ENCODE assay signal across 17 cellular contexts in the genomic region with DNA sequence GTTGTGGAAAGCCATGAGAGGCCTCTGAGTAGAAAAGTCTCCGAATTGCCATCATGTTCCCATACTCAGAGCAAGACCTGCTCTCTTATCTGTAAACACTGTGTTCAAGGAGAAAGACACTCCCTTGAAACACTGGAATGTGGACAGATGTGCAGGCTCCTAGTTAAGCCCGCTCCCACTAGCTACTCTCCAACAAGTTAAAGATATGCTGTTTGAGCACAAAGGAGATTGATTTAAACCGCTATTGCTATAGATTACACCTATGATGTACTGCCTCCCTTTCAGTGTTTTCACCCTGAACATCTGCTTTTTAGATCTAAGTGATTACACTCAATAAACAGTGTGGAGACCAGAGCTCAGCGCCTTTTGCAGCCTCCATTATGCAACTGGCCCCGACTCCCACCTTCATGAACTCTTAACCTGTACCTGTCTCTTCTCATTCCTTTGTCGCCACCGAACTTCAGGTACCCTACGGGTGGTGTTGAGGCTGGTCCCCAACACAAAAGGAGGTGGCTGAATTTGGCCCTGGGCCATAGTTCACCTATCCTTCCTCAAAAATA.
"Had no signal": no experiment of that assay in that cellular context is flagged by ENCODE, and none has a peak within 500 bp of the region (broad histone marks: within the 10 kb centered on the region; RNA-seq: fewer than 3 reads in every experiment).

No MANE protein-coding gene starts in this region.

- H3K27me3 Mint-ChIP-seq: naive thymus-derived CD8-positive, alpha-beta T cell; stimulated activated memory B cell treated with anti-CD40 and anti-IgM and Interleukin-4, amounts not matched to agents 10 μg/mL and 1 μg/mL and 100 μg/mL, for 72 hours; stimulated activated naive CD8-positive, alpha-beta T cell treated with anti-CD3 and anti-CD28 coated beads, Interleukin-15, Interleukin-2, amounts not matched to agents 100 ng/mL and 50 ng/mL, for 24 hours had no signal

- H3K27ac Mint-ChIP-seq: endodermal cell; stimulated activated memory B cell treated with anti-CD40 and anti-IgM and Interleukin-4, amounts not matched to agents 10 μg/mL and 1 μg/mL and 100 μg/mL, for 72 hours; stimulated activated naive CD8-positive, alpha-beta T cell treated with anti-CD3 and anti-CD28 coated beads, Interleukin-15, Interleukin-2, amounts not matched to agents 100 ng/mL and 50 ng/mL, for 24 hours had no signal

- H3K4me1 ChIP-seq: tibial nerve had no signal

- H3K27me3 ChIP-seq: foreskin keratinocyte, neutrophil, spleen, tibial nerve had no signal

- H3K9me3 Mint-ChIP-seq: endodermal cell; naive thymus-derived CD8-positive, alpha-beta T cell; stimulated activated memory B cell treated with anti-CD40 and anti-IgM and Interleukin-4, amounts not matched to agents 10 μg/mL and 1 μg/mL and 100 μg/mL, for 72 hours; stimulated activated naive CD8-positive, alpha-beta T cell treated with anti-CD3 and anti-CD28 coated beads, Interleukin-15, Interleukin-2, amounts not matched to agents 100 ng/mL and 50 ng/mL, for 24 hours had no signal

- FAIRE-seq: endothelial cell of umbilical vein had no signal

- H3K4me3 ChIP-seq: coronary artery, mucosa of descending colon, spleen, tibial nerve had no signal

- DNase-seq: effector CD4-positive, alpha-beta T cell; endodermal cell; foreskin keratinocyte; left colon; mammary epithelial cell; mucosa of descending colon; naive thymus-derived CD8-positive, alpha-beta T cell; spleen; stimulated activated CD4-positive, alpha-beta T cell treated with anti-CD3 and anti-CD28 coated beads, Interleukin-15, amount 100 ng/mL, for 24 hours; stimulated activated CD4-positive, alpha-beta T cell treated with anti-CD3 and anti-CD28 coated beads, Interleukin-1b, Interleukin-23, amount 100 ng/mL, for 48 hours; stimulated activated CD4-positive, alpha-beta T cell treated with anti-CD3 and anti-CD28 coated beads, Interleukin-4, amount 100 ng/mL, for 24 hours had no signal

- H3K27ac ChIP-seq: coronary artery, foreskin keratinocyte, neutrophil, tibial nerve had no signal

- H3K4me1 Mint-ChIP-seq: endodermal cell; stimulated activated memory B cell treated with anti-CD40 and anti-IgM and Interleukin-4, amounts not matched to agents 10 μg/mL and 1 μg/mL and 100 μg/mL, for 72 hours had no signal

- ATAC-seq: foreskin keratinocyte; left colon; mucosa of descending colon; naive thymus-derived CD8-positive, alpha-beta T cell; stimulated activated memory B cell treated with anti-CD40 and anti-IgM and Interleukin-4, amounts not matched to agents 10 μg/mL and 1 μg/mL and 100 μg/mL, for 72 hours had no signal

- H3K9me3 ChIP-seq: mucosa of descending colon, neutrophil, spleen, tibial nerve had no signal

- H3K4me3 Mint-ChIP-seq: endodermal cell; naive thymus-derived CD8-positive, alpha-beta T cell; stimulated activated memory B cell treated with anti-CD40 and anti-IgM and Interleukin-4, amounts not matched to agents 10 μg/mL and 1 μg/mL and 100 μg/mL, for 72 hours; stimulated activated naive CD8-positive, alpha-beta T cell treated with anti-CD3 and anti-CD28 coated beads, Interleukin-15, Interleukin-2, amounts not matched to agents 100 ng/mL and 50 ng/mL, for 24 hours had no signal
